Comparison of ENCODE assay signal across 20 cellular contexts in genomic region chr13:51243832-51244231, GRCh38. TPM values are rescaled to one million over a fixed set of nuclear protein-coding genes. Genes with fewer than 3 reads are reported as not detected.
DNase-seq lines count a peak whose midpoint lies in the region; ATAC-seq and TF ChIP-seq lines count a peak whose summit lies in the region.
"Had no signal": no experiment of that assay in that cellular context is flagged by ENCODE, and none has a peak within 500 bp of the region (broad histone marks: within the 10 kb centered on the region; RNA-seq: fewer than 3 reads in every experiment).

No MANE protein-coding gene starts in this region.

- intact Hi-C loops in activated T-helper 1 cell treated with anti-CD3 and anti-CD28 coated beads, Interleukin-12 subunit alpha, Interleukin-12 subunit beta, Interleukin-2, Interleukin-4 antibody, amounts not matched to agents 30 ng/mL and 10 ng/mL and 1 ng/mL, durations not matched to agents 14 hours and 24 hours and 36 hours (cut with micrococcal nuclease): no loop called here

- peak overlapping the region; percentile 36 for H3K4me3 ChIP-seq in GM23338
- peak overlapping the region; percentile 24 for H3K4me3 ChIP-seq in HUES64 (ENCODE audit: low read length)
- H3K4me3 ChIP-seq in ectodermal cell (ENCODE audit: insufficient read depth, low read depth, low read length): no peak overlapping the region
- H3K4me3 ChIP-seq: SJSA1, upper lobe of left lung had no signal

- H3K27ac Mint-ChIP-seq in GM23338: peak overlapping the region; percentile 93
- no peak overlapping the region for H3K27ac Mint-ChIP-seq in activated T-helper 1 cell treated with anti-CD3 and anti-CD28 coated beads, Interleukin-12 subunit alpha, Interleukin-12 subunit beta, Interleukin-2, Interleukin-4 antibody, amounts not matched to agents 30 ng/mL and 10 ng/mL and 1 ng/mL, durations not matched to agents 14 hours and 24 hours and 36 hours
- no peak overlapping the region for H3K27ac Mint-ChIP-seq in stimulated activated memory B cell treated with anti-CD40 and anti-IgM and Interleukin-4, amounts not matched to agents 10 μg/mL and 1 μg/mL and 100 μg/mL, for 72 hours
- H3K27ac Mint-ChIP-seq: activated CD4-positive, alpha-beta memory T cell treated with anti-CD3 and anti-CD28 coated beads for 36 hours; memory B cell; naive thymus-derived CD8-positive, alpha-beta T cell; stimulated activated naive CD8-positive, alpha-beta T cell treated with anti-CD3 and anti-CD28 coated beads, Interleukin-15, Interleukin-2, amounts not matched to agents 100 ng/mL and 50 ng/mL, for 24 hours; T-helper 17 cell had no signal

- 20% methylated on average over 8 of the region's 8 CpGs for WGBS in HUES64
- WGBS in ectodermal cell, 2 experiments: 34 to 39% methylated on average over 8 of the region's 8 CpGs

- H2AFZ ChIP-seq in GM23338: no peak overlapping the region

- peaks cover 16% of the 10 kb centered on the region for H3F3A ChIP-seq in GM23338 (replicated peaks; ENCODE audit: low read depth)

- 0 out of 2 replicates have a peak, but pooled peaks cover 3% of the 10 kb centered on the region for H4K20me1 ChIP-seq in GM23338 (replicated peaks; ENCODE audit: insufficient read depth)

- no peaks in the 10 kb centered on the region for H3K27me3 ChIP-seq in GM23338 (ENCODE audit: insufficient read depth)
- no peaks in the 10 kb centered on the region for H3K27me3 ChIP-seq in HUES64 (ENCODE audit: insufficient read depth, low read length)
- no peaks in the 10 kb centered on the region for H3K27me3 ChIP-seq in ectodermal cell (ENCODE audit: control insufficient read depth, insufficient read depth, low read length, poor library complexity, severe bottlenecking)
- H3K27me3 ChIP-seq: upper lobe of left lung had no signal

- peak; percentile 85 for ATAC-seq in GM23338
- no peak for ATAC-seq in GM19324 (IDR thresholded peaks at IDR 0.05; ENCODE audit: low FRiP score, unreplicated experiment)
- ATAC-seq in stimulated activated memory B cell treated with anti-CD40 and anti-IgM and Interleukin-4, amounts not matched to agents 10 μg/mL and 1 μg/mL and 100 μg/mL, for 72 hours: no peak
- ATAC-seq: naive thymus-derived CD8-positive, alpha-beta T cell; T-helper 17 cell had no signal

- no peaks in the 10 kb centered on the region for H3K9me3 ChIP-seq in HUES64 (ENCODE audit: insufficient read depth, low read depth, low read length)
- no peaks in the 10 kb centered on the region for H3K9me3 ChIP-seq in ectodermal cell (ENCODE audit: control insufficient read depth, low read length)
- H3K9me3 ChIP-seq: SJSA1, upper lobe of left lung had no signal

- H3K9ac ChIP-seq in HUES64 (ENCODE audit: low read depth, low read length): peak overlapping the region; percentile 33; the same call in 1 of the 2 replicates

- H3K4me3 Mint-ChIP-seq in GM23338: peak overlapping the region; percentile 49
- H3K4me3 Mint-ChIP-seq in activated T-helper 1 cell treated with anti-CD3 and anti-CD28 coated beads, Interleukin-12 subunit alpha, Interleukin-12 subunit beta, Interleukin-2, Interleukin-4 antibody, amounts not matched to agents 30 ng/mL and 10 ng/mL and 1 ng/mL, durations not matched to agents 14 hours and 24 hours and 36 hours: no peak overlapping the region
- H3K4me3 Mint-ChIP-seq in stimulated activated memory B cell treated with anti-CD40 and anti-IgM and Interleukin-4, amounts not matched to agents 10 μg/mL and 1 μg/mL and 100 μg/mL, for 72 hours: no peak overlapping the region
- H3K4me3 Mint-ChIP-seq: activated CD4-positive, alpha-beta memory T cell treated with anti-CD3 and anti-CD28 coated beads for 36 hours; memory B cell; naive thymus-derived CD8-positive, alpha-beta T cell; stimulated activated naive CD8-positive, alpha-beta T cell treated with anti-CD3 and anti-CD28 coated beads, Interleukin-15, Interleukin-2, amounts not matched to agents 100 ng/mL and 50 ng/mL, for 24 hours; T-helper 17 cell had no signal

- no peaks in the 10 kb centered on the region; the same call in 2 of the 3 replicates for H3K9me3 Mint-ChIP-seq in GM23338
- no peaks in the 10 kb centered on the region for H3K9me3 Mint-ChIP-seq in activated T-helper 1 cell treated with anti-CD3 and anti-CD28 coated beads, Interleukin-12 subunit alpha, Interleukin-12 subunit beta, Interleukin-2, Interleukin-4 antibody, amounts not matched to agents 30 ng/mL and 10 ng/mL and 1 ng/mL, durations not matched to agents 14 hours and 24 hours and 36 hours
- no peaks in the 10 kb centered on the region for H3K9me3 Mint-ChIP-seq in stimulated activated memory B cell treated with anti-CD40 and anti-IgM and Interleukin-4, amounts not matched to agents 10 μg/mL and 1 μg/mL and 100 μg/mL, for 72 hours
- H3K9me3 Mint-ChIP-seq: activated CD4-positive, alpha-beta memory T cell treated with anti-CD3 and anti-CD28 coated beads for 36 hours; memory B cell; naive thymus-derived CD8-positive, alpha-beta T cell; stimulated activated naive CD8-positive, alpha-beta T cell treated with anti-CD3 and anti-CD28 coated beads, Interleukin-15, Interleukin-2, amounts not matched to agents 100 ng/mL and 50 ng/mL, for 24 hours had no signal

- DNase-seq in GM23338 (ENCODE audit: low spot score): peak; percentile 97
- peak; percentile 45 for DNase-seq in midbrain (lab: John Stamatoyannopoulos, UW)
- no peak for DNase-seq in activated T-helper 1 cell treated with anti-CD3 and anti-CD28 coated beads, Interleukin-12 subunit alpha, Interleukin-12 subunit beta, Interleukin-2, Interleukin-4 antibody, amounts not matched to agents 30 ng/mL and 10 ng/mL and 1 ng/mL, durations not matched to agents 14 hours and 24 hours and 36 hours (ENCODE audit: low spot score)
- DNase-seq: activated CD4-positive, alpha-beta memory T cell treated with anti-CD3 and anti-CD28 coated beads for 36 hours; activated naive CD4-positive, alpha-beta T cell treated with Interleukin-2 at 50 U/mL for 16 hours; activated T-cell treated with anti-CD3 and anti-CD28 coated beads, Interleukin-2, amount 50 U/mL, for 1 hour; EL; naive thymus-derived CD8-positive, alpha-beta T cell; NCI-H1417 treated with DMSO at 0.1 percent for 48 hours; posterior cingulate gyrus; stimulated activated CD4-positive, alpha-beta T cell treated with anti-CD3 and anti-CD28 coated beads, Interleukin-2, amount 100 ng/mL, for 24 hours; T-helper 17 cell; upper lobe of left lung had no signal

- peaks cover 59% of the 10 kb centered on the region for H3K79me2 ChIP-seq in GM23338 (replicated peaks; ENCODE audit: insufficient read depth)

- peaks cover 68% of the 10 kb centered on the region for H3K4me1 ChIP-seq in GM23338 (ENCODE audit: insufficient read depth)
- H3K4me1 ChIP-seq in HUES64 (ENCODE audit: insufficient read depth, low read length): peaks cover 70% of the 10 kb centered on the region
- peaks cover 44% of the 10 kb centered on the region for H3K4me1 ChIP-seq in ectodermal cell (ENCODE audit: control insufficient read depth, insufficient read depth, low read length)
- H3K4me1 ChIP-seq: SJSA1 had no signal

- peaks cover 37% of the 10 kb centered on the region for H3K36me3 Mint-ChIP-seq in GM23338 (ENCODE audit: low read depth)
- no peaks in the 10 kb centered on the region for H3K36me3 Mint-ChIP-seq in activated T-helper 1 cell treated with anti-CD3 and anti-CD28 coated beads, Interleukin-12 subunit alpha, Interleukin-12 subunit beta, Interleukin-2, Interleukin-4 antibody, amounts not matched to agents 30 ng/mL and 10 ng/mL and 1 ng/mL, durations not matched to agents 14 hours and 24 hours and 36 hours (ENCODE audit: low read depth)
- no peaks in the 10 kb centered on the region for H3K36me3 Mint-ChIP-seq in stimulated activated memory B cell treated with anti-CD40 and anti-IgM and Interleukin-4, amounts not matched to agents 10 μg/mL and 1 μg/mL and 100 μg/mL, for 72 hours
- H3K36me3 Mint-ChIP-seq: activated CD4-positive, alpha-beta memory T cell treated with anti-CD3 and anti-CD28 coated beads for 36 hours; memory B cell; naive thymus-derived CD8-positive, alpha-beta T cell had no signal

- peaks cover 79% of the 10 kb centered on the region for H3K4me1 Mint-ChIP-seq in GM23338
- H3K4me1 Mint-ChIP-seq in activated T-helper 1 cell treated with anti-CD3 and anti-CD28 coated beads, Interleukin-12 subunit alpha, Interleukin-12 subunit beta, Interleukin-2, Interleukin-4 antibody, amounts not matched to agents 30 ng/mL and 10 ng/mL and 1 ng/mL, durations not matched to agents 14 hours and 24 hours and 36 hours (ENCODE audit: low read depth): no peaks in the 10 kb centered on the region
- no peaks in the 10 kb centered on the region for H3K4me1 Mint-ChIP-seq in stimulated activated memory B cell treated with anti-CD40 and anti-IgM and Interleukin-4, amounts not matched to agents 10 μg/mL and 1 μg/mL and 100 μg/mL, for 72 hours
- H3K4me1 Mint-ChIP-seq: memory B cell; naive thymus-derived CD8-positive, alpha-beta T cell; T-helper 17 cell had no signal

- TF ChIP-seq CTCF in GM23338 (conservative IDR thresholded peaks at IDR 0.05; ENCODE audit: low read depth in 2 of 2): no peak

- H3K27ac ChIP-seq in GM23338 (ENCODE audit: low read depth): peak overlapping the region; percentile 94
- peak overlapping the region; percentile 85; the same call in 1 of the 2 replicates for H3K27ac ChIP-seq in HUES64 (ENCODE audit: low read depth, low read length)
- H3K27ac ChIP-seq in ectodermal cell (ENCODE audit: insufficient read depth, low read depth, low read length, poor library complexity, severe bottlenecking): peak overlapping the region; percentile 29
- H3K27ac ChIP-seq: SJSA1, upper lobe of left lung had no signal

- peak overlapping the region; percentile 56 for H3K4me2 ChIP-seq in GM23338

- peaks cover 2% of the 10 kb centered on the region for H3K36me3 ChIP-seq in GM23338 (ENCODE audit: insufficient read depth)
- peaks cover 35% of the 10 kb centered on the region for H3K36me3 ChIP-seq in HUES64 (ENCODE audit: insufficient read depth, low read length)
- no peaks in the 10 kb centered on the region for H3K36me3 ChIP-seq in ectodermal cell (ENCODE audit: control insufficient read depth, insufficient read depth, low read length)
- H3K36me3 ChIP-seq: SJSA1 had no signal

- peaks cover 6% of the 10 kb centered on the region for H3K27me3 Mint-ChIP-seq in GM23338 (ENCODE audit: insufficient read depth, low read depth, poor library complexity)
- H3K27me3 Mint-ChIP-seq in activated T-helper 1 cell treated with anti-CD3 and anti-CD28 coated beads, Interleukin-12 subunit alpha, Interleukin-12 subunit beta, Interleukin-2, Interleukin-4 antibody, amounts not matched to agents 30 ng/mL and 10 ng/mL and 1 ng/mL, durations not matched to agents 14 hours and 24 hours and 36 hours (ENCODE audit: insufficient read depth): peaks cover 10% of the 10 kb centered on the region
- H3K27me3 Mint-ChIP-seq in stimulated activated memory B cell treated with anti-CD40 and anti-IgM and Interleukin-4, amounts not matched to agents 10 μg/mL and 1 μg/mL and 100 μg/mL, for 72 hours: peaks cover 29% of the 10 kb centered on the region

- no peaks in the 10 kb centered on the region for H3K9me2 ChIP-seq in GM23338 (ENCODE audit: insufficient read depth)

RNA-seq across cellular contexts. Expression of gene FAM124A, which starts 21.6 kb away (rescaled TPM):
- total RNA-seq in GM23338 (2014; rRNA removed; shearing (Covaris generic)): 84.1 and 109 TPM in 2 replicates
- polyA plus RNA-seq in GM23338 (2016; fragmentation: Nextera tagmentation; extraction: Ambion mirVana): 35.9 and 37.7 TPM in 2 replicates
- polyA plus RNA-seq in HUES64 (2013, experiment 1 of 2): 27.6 TPM
- 23.3 TPM for polyA plus RNA-seq in HUES64 (2013, experiment 2 of 2)
- polyA plus RNA-seq in ectodermal cell (2013, experiment 1 of 4): 25.9 TPM
- 37.7 TPM for polyA plus RNA-seq in ectodermal cell (2013, experiment 2 of 4)
- polyA plus RNA-seq in ectodermal cell (2013, experiment 3 of 4): 27.4 TPM
- 29.0 TPM for polyA plus RNA-seq in ectodermal cell (2013, experiment 4 of 4)
- 0.67 and 0.91 TPM in 2 replicates for total RNA-seq in activated T-helper 1 cell treated with anti-CD3 and anti-CD28 coated beads, Interleukin-12 subunit alpha, Interleukin-12 subunit beta, Interleukin-2, Interleukin-4 antibody, amounts not matched to agents 30 ng/mL and 10 ng/mL and 1 ng/mL, durations not matched to agents 14 hours and 24 hours and 36 hours
- total RNA-seq: naive thymus-derived CD8-positive, alpha-beta T cell had no signal

Comparison
In these comparisons a context has a peak if more than half of its experiments do, and no peak if none do; other contexts are left out.
1. H3K27ac ChIP-seq: peak in every context shown above with its lines; median percentile 94 in GM23338; 85 in HUES64; 29 in ectodermal cell.
2. RNA of gene FAM124A, which starts 21.6 kb away (total RNA-seq): 84.1 to 109 TPM in GM23338; 0.67 to 0.91 TPM in activated T-helper 1 cell treated with anti-CD3 and anti-CD28 coated beads, Interleukin-12 subunit alpha, Interleukin-12 subunit beta, Interleukin-2, Interleukin-4 antibody, amounts not matched to agents 30 ng/mL and 10 ng/mL and 1 ng/mL, durations not matched to agents 14 hours and 24 hours and 36 hours; every median in the first group is over 10 times any median in the second.